Comparison of ENCODE assay signal across 17 cellular contexts in the genomic region with DNA sequence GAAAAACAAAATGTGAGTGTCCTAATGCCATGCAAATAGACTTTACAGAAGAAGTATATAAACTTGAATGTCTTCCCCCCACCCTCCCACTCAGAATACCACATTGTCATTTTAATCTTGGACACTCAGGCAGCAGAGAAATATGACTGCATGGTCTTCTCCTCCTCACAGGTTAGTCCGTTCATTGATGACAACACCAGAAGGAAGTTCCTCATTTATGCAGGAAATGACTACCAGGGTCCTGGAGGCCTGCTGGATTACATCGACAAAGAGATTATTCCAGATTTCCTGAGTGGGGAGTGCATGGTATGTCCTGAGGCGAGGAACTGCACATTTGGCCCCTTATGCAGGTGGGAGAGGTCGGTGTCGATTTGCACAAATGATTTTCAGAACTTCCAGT.
DNase-seq lines count a peak whose midpoint lies in the region; ATAC-seq and TF ChIP-seq lines count a peak whose summit lies in the region.
"Had no signal": no experiment of that assay in that cellular context is flagged by ENCODE, and none has a peak within 500 bp of the region (broad histone marks: within the 10 kb centered on the region; RNA-seq: fewer than 3 reads in every experiment).

No MANE protein-coding gene starts in this region.

- peaks cover 38% of the 10 kb centered on the region; the same call in 1 of the 2 replicates for H3K36me3 ChIP-seq in GM23248 (ENCODE audit: low read depth)

- peak; percentile 18 for DNase-seq in GM23248
- DNase-seq in NOMO-1 treated with dmso at 0.1 percent for 144 hours (lab: John Stamatoyannopoulos, UW; ENCODE audit: unreplicated experiment), result peak; percentile 16
- peak in 1 of 10 donors; percentile 13 for DNase-seq in dorsolateral prefrontal cortex
- DNase-seq in osteocyte (ENCODE audit: extremely low spot score, unreplicated experiment), result no peak
- no peak for DNase-seq in activated T-helper 2 cell treated with anti-CD3 and anti-CD28 coated beads, Interferon-gamma antibody, Interleukin-2, Interleukin-4, amounts not matched to agents 10 μg/mL and 5 μg/mL and 100 μg/mL, durations not matched to agents 14 hours and 24 hours and 36 hours (ENCODE audit: low spot score)
- DNase-seq in activated CD4-positive, alpha-beta T cell treated with anti-CD3 and anti-CD28 coated beads, Interleukin-2, amount 10 ng/mL, durations not matched to agents 24 days and 14 days, result no peak
- DNase-seq: activated CD4-positive, alpha-beta T cell treated with anti-CD3 and anti-CD28 coated beads, Interleukin-2, amount 50 U/mL, for 4 hours; activated naive CD4-positive, alpha-beta T cell; kidney; naive B cell; NCI-H2171 treated with DMSO at 0.1 percent for 48 hours; PC-3; stomach had no signal

- H4K20me1 ChIP-seq in GM23248 (ENCODE audit: insufficient read depth), result no peaks in the 10 kb centered on the region

- H3K4me2 ChIP-seq in GM23248 (ENCODE audit: unreplicated experiment), result no peak overlapping the region

- no peaks in the 10 kb centered on the region for H3K9me3 Mint-ChIP-seq in osteocyte (ENCODE audit: unreplicated experiment)
- no peaks in the 10 kb centered on the region for H3K9me3 Mint-ChIP-seq in activated T-helper 2 cell treated with anti-CD3 and anti-CD28 coated beads, Interferon-gamma antibody, Interleukin-2, Interleukin-4, amounts not matched to agents 10 μg/mL and 5 μg/mL and 100 μg/mL, durations not matched to agents 14 hours and 24 hours and 36 hours
- no peaks in the 10 kb centered on the region for H3K9me3 Mint-ChIP-seq in activated CD4-positive, alpha-beta T cell treated with anti-CD3 and anti-CD28 coated beads, Interleukin-2, amount 10 ng/mL, durations not matched to agents 24 days and 14 days
- H3K9me3 Mint-ChIP-seq: T-helper 1 cell treated with Interleukin-12 subunit alpha and Interleukin-12 subunit beta and Interleukin-4 antibody, amounts not matched to agents 30 μg/mL and 1 μg/mL, for 36 hours had no signal

- H2AFZ ChIP-seq in GM23248, result no peak overlapping the region

- no peaks in the 10 kb centered on the region for H3K79me2 ChIP-seq in GM23248 (ENCODE audit: insufficient read depth)

- H3K9me2 ChIP-seq in GM23248 (ENCODE audit: insufficient read depth), result no peaks in the 10 kb centered on the region

- H3K4me3 Mint-ChIP-seq in osteocyte (ENCODE audit: unreplicated experiment), result no peak overlapping the region
- no peak overlapping the region for H3K4me3 Mint-ChIP-seq in activated T-helper 2 cell treated with anti-CD3 and anti-CD28 coated beads, Interferon-gamma antibody, Interleukin-2, Interleukin-4, amounts not matched to agents 10 μg/mL and 5 μg/mL and 100 μg/mL, durations not matched to agents 14 hours and 24 hours and 36 hours (ENCODE audit: low read depth)
- H3K4me3 Mint-ChIP-seq in activated CD4-positive, alpha-beta T cell treated with anti-CD3 and anti-CD28 coated beads, Interleukin-2, amount 10 ng/mL, durations not matched to agents 24 days and 14 days, result no peak overlapping the region
- H3K4me3 Mint-ChIP-seq: naive B cell; T-helper 1 cell treated with Interleukin-12 subunit alpha and Interleukin-12 subunit beta and Interleukin-4 antibody, amounts not matched to agents 30 μg/mL and 1 μg/mL, for 36 hours had no signal

- ATAC-seq in HG03045 (IDR thresholded peaks at IDR 0.05; ENCODE audit: unreplicated experiment), result no peak
- ATAC-seq: gastroesophageal sphincter, HCT116, PC-3 had no signal

- H3K9ac ChIP-seq in GM23248, result no peak overlapping the region

- H3K4me1 ChIP-seq in GM23248 (ENCODE audit: insufficient read depth), result peaks cover 15% of the 10 kb centered on the region

- H3K4me1 Mint-ChIP-seq in osteocyte (ENCODE audit: unreplicated experiment), result peaks cover 20% of the 10 kb centered on the region
- no peaks in the 10 kb centered on the region for H3K4me1 Mint-ChIP-seq in activated T-helper 2 cell treated with anti-CD3 and anti-CD28 coated beads, Interferon-gamma antibody, Interleukin-2, Interleukin-4, amounts not matched to agents 10 μg/mL and 5 μg/mL and 100 μg/mL, durations not matched to agents 14 hours and 24 hours and 36 hours (ENCODE audit: low read depth)
- H3K4me1 Mint-ChIP-seq in activated CD4-positive, alpha-beta T cell treated with anti-CD3 and anti-CD28 coated beads, Interleukin-2, amount 10 ng/mL, durations not matched to agents 24 days and 14 days, result no peaks in the 10 kb centered on the region

- H3K27ac ChIP-seq in GM23248 (no peak overlapping the region), dorsolateral prefrontal cortex (peak overlapping the region in 49 of 59 donors; percentile 11 to 98 (median 92))

- WGBS in GM23248 (ENCODE audit: low coverage in 1 of 2, low lambda C conversion rate in 2 of 2, missing lambda C conversion rate in 2 of 2), 2 experiments, result 59 to 65% methylated on average over 5 of the region's 5 CpGs

- TF ChIP-seq CTCF in dorsolateral prefrontal cortex (IDR thresholded peaks at IDR 0.05 in 54 of 56, conservative IDR thresholded peaks at IDR 0.05 in 2 of 56; ENCODE audit: low read depth in 1 of 56, partially characterized antibody in 56 of 56), result no peak
- no peak for TF ChIP-seq CTCF in osteocyte (IDR thresholded peaks at IDR 0.05)

- intact Hi-C loops in dorsolateral prefrontal cortex (cut with DNase I), result no loop called here
- intact Hi-C loops in activated T-helper 2 cell treated with anti-CD3 and anti-CD28 coated beads, Interferon-gamma antibody, Interleukin-2, Interleukin-4, amounts not matched to agents 10 μg/mL and 5 μg/mL and 100 μg/mL, durations not matched to agents 14 hours and 24 hours and 36 hours (cut with micrococcal nuclease), result no loop called here
- intact Hi-C loops in activated CD4-positive, alpha-beta T cell treated with anti-CD3 and anti-CD28 coated beads, Interleukin-2, amount 10 ng/mL, durations not matched to agents 24 days and 14 days (cut with micrococcal nuclease), result no loop called here

- no peak overlapping the region for H3K4me3 ChIP-seq in GM23248
- H3K4me3 ChIP-seq in dorsolateral prefrontal cortex, result no peak overlapping the region
- H3K4me3 ChIP-seq: gastroesophageal sphincter, stomach had no signal

- H3K27me3 Mint-ChIP-seq in osteocyte (ENCODE audit: unreplicated experiment), result no peaks in the 10 kb centered on the region
- H3K27me3 Mint-ChIP-seq in activated T-helper 2 cell treated with anti-CD3 and anti-CD28 coated beads, Interferon-gamma antibody, Interleukin-2, Interleukin-4, amounts not matched to agents 10 μg/mL and 5 μg/mL and 100 μg/mL, durations not matched to agents 14 hours and 24 hours and 36 hours (ENCODE audit: low read depth), result no peaks in the 10 kb centered on the region
- no peaks in the 10 kb centered on the region for H3K27me3 Mint-ChIP-seq in activated CD4-positive, alpha-beta T cell treated with anti-CD3 and anti-CD28 coated beads, Interleukin-2, amount 10 ng/mL, durations not matched to agents 24 days and 14 days

- 0 out of 2 replicates have a peak, but pooled peaks cover 18% of the 10 kb centered on the region for H3F3A ChIP-seq in GM23248 (ENCODE audit: insufficient read depth)

- H3K27me3 ChIP-seq in GM23248 (replicated peaks; ENCODE audit: insufficient read depth) (no peaks in the 10 kb centered on the region), dorsolateral prefrontal cortex (no peaks in the 10 kb centered on the region)
- H3K27me3 ChIP-seq: gastroesophageal sphincter, stomach had no signal

- in situ Hi-C loops in GM23248 (cut with MboI), result no loop called here

- H3K27ac Mint-ChIP-seq in osteocyte (ENCODE audit: unreplicated experiment), result peak overlapping the region; percentile 34
- H3K27ac Mint-ChIP-seq in activated T-helper 2 cell treated with anti-CD3 and anti-CD28 coated beads, Interferon-gamma antibody, Interleukin-2, Interleukin-4, amounts not matched to agents 10 μg/mL and 5 μg/mL and 100 μg/mL, durations not matched to agents 14 hours and 24 hours and 36 hours, result no peak overlapping the region
- no peak overlapping the region for H3K27ac Mint-ChIP-seq in activated CD4-positive, alpha-beta T cell treated with anti-CD3 and anti-CD28 coated beads, Interleukin-2, amount 10 ng/mL, durations not matched to agents 24 days and 14 days
- H3K27ac Mint-ChIP-seq: naive B cell; T-helper 1 cell treated with Interleukin-12 subunit alpha and Interleukin-12 subunit beta and Interleukin-4 antibody, amounts not matched to agents 30 μg/mL and 1 μg/mL, for 36 hours had no signal

- no peaks in the 10 kb centered on the region for H3K9me3 ChIP-seq in GM23248 (ENCODE audit: low read depth)
- H3K9me3 ChIP-seq: gastroesophageal sphincter, stomach had no signal

- peaks cover 64% of the 10 kb centered on the region for H3K36me3 Mint-ChIP-seq in osteocyte (ENCODE audit: unreplicated experiment)
- peaks cover 80% of the 10 kb centered on the region for H3K36me3 Mint-ChIP-seq in activated T-helper 2 cell treated with anti-CD3 and anti-CD28 coated beads, Interferon-gamma antibody, Interleukin-2, Interleukin-4, amounts not matched to agents 10 μg/mL and 5 μg/mL and 100 μg/mL, durations not matched to agents 14 hours and 24 hours and 36 hours (ENCODE audit: low read depth)
- H3K36me3 Mint-ChIP-seq in activated CD4-positive, alpha-beta T cell treated with anti-CD3 and anti-CD28 coated beads, Interleukin-2, amount 10 ng/mL, durations not matched to agents 24 days and 14 days (ENCODE audit: low read depth), result peaks cover 66% of the 10 kb centered on the region

Comparison
In these comparisons a context has a peak if more than half of its experiments do, and no peak if none do; other contexts are left out.
1. DNase-seq: peak in GM23248 (single experiment) and NOMO-1 treated with dmso at 0.1 percent for 144 hours (single experiment); none in osteocyte (single experiment), activated T-helper 2 cell treated with anti-CD3 and anti-CD28 coated beads, Interferon-gamma antibody, Interleukin-2, Interleukin-4, amounts not matched to agents 10 μg/mL and 5 μg/mL and 100 μg/mL, durations not matched to agents 14 hours and 24 hours and 36 hours (single experiment) and activated CD4-positive, alpha-beta T cell treated with anti-CD3 and anti-CD28 coated beads, Interleukin-2, amount 10 ng/mL, durations not matched to agents 24 days and 14 days (single experiment).